10 cellular contexts compared by ENCODE assay signal in genomic region chr6:33343953-33344611, GRCh38. TPM values are rescaled to one million over a fixed set of nuclear protein-coding genes. Genes with fewer than 3 reads are reported as not detected.
A peak's percentile ranks its signal among the peaks of the same experiment; 100 is the strongest.
DNase-seq lines count a peak whose midpoint lies in the region; ATAC-seq and TF ChIP-seq lines count a peak whose summit lies in the region.
"Had no signal": no experiment of that assay in that cellular context is flagged by ENCODE, and none has a peak within 500 bp of the region (broad histone marks: within the 10 kb centered on the region; RNA-seq: fewer than 3 reads in every experiment).

No MANE protein-coding gene starts in this region.

- in situ Hi-C loops in G401 (cut with HindIII; ENCODE audit: low sequenced_read_pairs): no loop called here

- intact Hi-C loops in spleen (cut with DNase I; ENCODE audit: low total_unique reads) (no loop called here), posterior vena cava (cut with DNase I) (no loop called here)

- ATAC-seq in GM19324 (IDR thresholded peaks at IDR 0.05; ENCODE audit: low FRiP score, unreplicated experiment) (peak; percentile 53), HG02970 (IDR thresholded peaks at IDR 0.05; ENCODE audit: low FRiP score, unreplicated experiment) (no peak), SK-N-SH treated with all-trans-retinoic acid at 6 μM for 48 hours (no peak)

- H3K9me3 ChIP-seq in spleen: no peaks in the 10 kb centered on the region
- H3K9me3 ChIP-seq: neutrophil had no signal

- no peaks in the 10 kb centered on the region for H3K27me3 ChIP-seq in spleen (replicated peaks in 1 of 7)
- H3K27me3 ChIP-seq: neutrophil had no signal

- peak; percentile 47 for DNase-seq in NAMALWA (ENCODE audit: low spot score)
- peak; percentile 12 to 32 for DNase-seq in activated T-helper 1 cell treated with anti-CD3 and anti-CD28 coated beads, Interleukin-2, amount 50 U/mL, for 16 hours (ENCODE audit: low read depth in 1 of 2, low spot score in 1 of 2)
- no peak for DNase-seq in spleen
- no peak for DNase-seq in G401 (ENCODE audit: low spot score)
- DNase-seq in posterior vena cava (ENCODE audit: low spot score): no peak
- DNase-seq: foreskin melanocyte had no signal

- TF ChIP-seq POLR2A in spleen (IDR thresholded peaks at IDR 0.05): no peak

- H3K4me1 ChIP-seq in spleen: peaks cover 4 to 50% (median 26%) of the 10 kb centered on the region in 6 donors

- no peaks in the 10 kb centered on the region for H3K36me3 ChIP-seq in spleen
- H3K36me3 ChIP-seq: neutrophil had no signal

- peak overlapping the region; percentile 53 to 94 (median 86) for H3K27ac ChIP-seq in spleen

- TF ChIP-seq CTCF in spleen (IDR thresholded peaks at IDR 0.05 in 8 of 11, conservative IDR thresholded peaks at IDR 0.05 in 3 of 11): peak in 1 of 11 experiments; percentile 16

- peak overlapping the region in 5 of 8 donors; percentile 5 to 60 (median 18) for H3K4me3 ChIP-seq in spleen

- WGBS in spleen, 5 donors: 21 to 32% (median 29%) methylated on average over 6 of the region's 6 CpGs

TF ChIP-seq in SK-N-SH treated with all-trans-retinoic acid at 6 μM for 48 hours, 23 proteins besides CTCF, POLR2A, EP300 and RAD21:
- TF ChIP-seq ISL1 (CRISPR knock-in tag; IDR thresholded peaks at IDR 0.05) (no peak), ZC3H10 (CRISPR knock-in tag; IDR thresholded peaks at IDR 0.05) (no peak), CSDC2 (CRISPR knock-in tag; IDR thresholded peaks at IDR 0.05) (no peak), BACH2 (CRISPR knock-in tag; IDR thresholded peaks at IDR 0.05; ENCODE audit: borderline replicate concordance) (no peak), ZFP3 (CRISPR knock-in tag; IDR thresholded peaks at IDR 0.05) (no peak), GLIS3 (CRISPR knock-in tag; IDR thresholded peaks at IDR 0.05) (no peak), ZNF8 (CRISPR knock-in tag; IDR thresholded peaks at IDR 0.05) (no peak)
- TF ChIP-seq, protein P1, sequence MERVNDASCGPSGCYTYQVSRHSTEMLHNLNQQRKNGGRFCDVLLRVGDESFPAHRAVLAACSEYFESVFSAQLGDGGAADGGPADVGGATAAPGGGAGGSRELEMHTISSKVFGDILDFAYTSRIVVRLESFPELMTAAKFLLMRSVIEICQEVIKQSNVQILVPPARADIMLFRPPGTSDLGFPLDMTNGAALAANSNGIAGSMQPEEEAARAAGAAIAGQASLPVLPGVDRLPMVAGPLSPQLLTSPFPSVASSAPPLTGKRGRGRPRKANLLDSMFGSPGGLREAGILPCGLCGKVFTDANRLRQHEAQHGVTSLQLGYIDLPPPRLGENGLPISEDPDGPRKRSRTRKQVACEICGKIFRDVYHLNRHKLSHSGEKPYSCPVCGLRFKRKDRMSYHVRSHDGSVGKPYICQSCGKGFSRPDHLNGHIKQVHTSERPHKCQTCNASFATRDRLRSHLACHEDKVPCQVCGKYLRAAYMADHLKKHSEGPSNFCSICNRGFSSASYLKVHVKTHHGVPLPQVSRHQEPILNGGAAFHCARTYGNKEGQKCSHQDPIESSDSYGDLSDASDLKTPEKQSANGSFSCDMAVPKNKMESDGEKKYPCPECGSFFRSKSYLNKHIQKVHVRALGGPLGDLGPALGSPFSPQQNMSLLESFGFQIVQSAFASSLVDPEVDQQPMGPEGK (CRISPR knock-in tag; IDR thresholded peaks at IDR 0.05; ENCODE audit: borderline replicate concordance): no peak

RNA-seq across cellular contexts. Expression of gene DAXX, which starts 21.3 kb away (rescaled TPM):
- total RNA-seq in spleen: 10 to 100 TPM; 47.6 to 76.3 (median 67.9) TPM
- 10 to 100 TPM; 47.8 to 59.3 (median 54.0) TPM for polyA plus RNA-seq in spleen
- 49.3 and 66.2 TPM in 2 replicates for total RNA-seq in G401 (2014; rRNA removed; shearing (Covaris generic))
- 10 to 100 TPM; 30.3 to 42.3 TPM for total RNA-seq in posterior vena cava

RNA-seq across cellular contexts. Expression of gene ZBTB22, which starts 26.5 kb away (rescaled TPM):
- 10 to 100 TPM; 16.1 to 27.2 (median 20.1) TPM for total RNA-seq in spleen
- 10 to 100 TPM; 10.8 to 19.8 (median 15.4) TPM for polyA plus RNA-seq in spleen
- 12.8 and 17.1 TPM in 2 replicates for total RNA-seq in G401 (2014; rRNA removed; shearing (Covaris generic))
- total RNA-seq in posterior vena cava: 10 to 100 TPM; 15.7 to 17.0 TPM

RNA-seq across cellular contexts. Expression of gene TAPBP, which starts 30.2 kb away (rescaled TPM):
- 100 to 1,000 TPM; 238 to 292 (median 285) TPM for total RNA-seq in spleen
- 100 to 1,000 TPM in 1 of 3 donors, 10 to 100 TPM in 2; 42.6 to 101 (median 81.6) TPM for polyA plus RNA-seq in spleen
- 29.8 and 32.7 TPM in 2 replicates for total RNA-seq in G401 (2014; rRNA removed; shearing (Covaris generic))
- 10 to 100 TPM; 57.7 to 65.8 TPM for total RNA-seq in posterior vena cava

RNA-seq across cellular contexts. Expression of gene RGL2, which starts 45.3 kb away (rescaled TPM):
- total RNA-seq in spleen (100 to 1,000 TPM; 123 to 212 (median 146) TPM), posterior vena cava (10 to 100 TPM; 52.4 to 52.8 TPM)
- 100 to 1,000 TPM in 2 of 3 donors, 10 to 100 TPM in 1; 73.3 to 180 (median 133) TPM for polyA plus RNA-seq in spleen
- 58.4 and 62.4 TPM in 2 replicates for total RNA-seq in G401 (2014; rRNA removed; shearing (Covaris generic))

RNA-seq across cellular contexts. Expression of gene KIFC1, which starts 47.5 kb away (rescaled TPM):
- total RNA-seq in spleen (1 to 10 TPM; 1.2 to 9.2 (median 6.6) TPM), posterior vena cava (1 to 10 TPM in 1 of 2 donors, under 1 TPM in 1; 0.29 to 1.0 TPM)
- 10 to 100 TPM in 1 of 3 donors, 1 to 10 TPM in 2; 1.3 to 11.3 (median 3.7) TPM for polyA plus RNA-seq in spleen
- 98.5 and 123 TPM in 2 replicates for total RNA-seq in G401 (2014; rRNA removed; shearing (Covaris generic))

Comparison
In these comparisons a context has a peak if more than half of its experiments do, and no peak if none do; other contexts are left out.
1. DNase-seq: peak in NAMALWA (single experiment) and activated T-helper 1 cell treated with anti-CD3 and anti-CD28 coated beads, Interleukin-2, amount 50 U/mL, for 16 hours (2 of 2); none in spleen (single experiment), G401 (single experiment) and posterior vena cava (single experiment).